ENCODE assay signal across 11 cellular contexts in genomic region chrX:38563006-38563405, GRCh38. TPM values are rescaled to one million over a fixed set of nuclear protein-coding genes. Genes with fewer than 3 reads are reported as not detected.
DNase-seq lines count a peak whose midpoint lies in the region; ATAC-seq and TF ChIP-seq lines count a peak whose summit lies in the region.
"Had no signal": no experiment of that assay in that cellular context is flagged by ENCODE, and none has a peak within 500 bp of the region (broad histone marks: within the 10 kb centered on the region; RNA-seq: fewer than 3 reads in every experiment).

No MANE protein-coding gene starts in this region.

- 64% methylated on average over 6 of the region's 6 CpGs for WGBS in hepatocyte (ENCODE audit: low lambda C conversion rate, missing lambda C conversion rate)

- H3K36me3 ChIP-seq in NT2/D1 (ENCODE audit: insufficient read depth, insufficient read length, low read length) (no peaks in the 10 kb centered on the region), hepatocyte (replicated peaks; ENCODE audit: insufficient read depth, low read depth) (no peaks in the 10 kb centered on the region), WERI-Rb-1 (no peaks in the 10 kb centered on the region)

- H3K9me3 ChIP-seq in NT2/D1 (ENCODE audit: insufficient read depth, low read length) (no peaks in the 10 kb centered on the region), hepatocyte (ENCODE audit: low read depth) (no peaks in the 10 kb centered on the region), WERI-Rb-1 (ENCODE audit: severe bottlenecking) (no peaks in the 10 kb centered on the region)

- TF ChIP-seq CTCF in hepatocyte (IDR thresholded peaks at IDR 0.05; ENCODE audit: poor library complexity) (no peak), WERI-Rb-1 (IDR thresholded peaks at IDR 0.05; ENCODE audit: low read depth, low read length) (no peak)

- H3K9me2 ChIP-seq in hepatocyte (replicated peaks; ENCODE audit: insufficient read depth), result no peaks in the 10 kb centered on the region

- H3K79me2 ChIP-seq in hepatocyte, result no peaks in the 10 kb centered on the region

- H3K4me2 ChIP-seq in hepatocyte, result peak overlapping the region; percentile 87

- DNase-seq in Ammon's horn (ENCODE audit: low spot score) (peak; percentile 1), NT2/D1 (ENCODE audit: low read depth, low spot score) (no peak), hepatocyte (ENCODE audit: low spot score) (peak; percentile 4), pons (ENCODE audit: low spot score) (peak; percentile 3), WERI-Rb-1 (no peak), GM19238 (ENCODE audit: insufficient read length, low spot score) (no peak), erythroblast (lab: John Stamatoyannopoulos, UW) (no peak)
- DNase-seq: dermis blood vessel endothelial cell had no signal

- H3K4me1 ChIP-seq in NT2/D1 (ENCODE audit: insufficient read depth, insufficient read length), result no peaks in the 10 kb centered on the region
- no peaks in the 10 kb centered on the region for H3K4me1 ChIP-seq in hepatocyte (ENCODE audit: insufficient read depth)

- no peaks in the 10 kb centered on the region for H4K20me1 ChIP-seq in hepatocyte (ENCODE audit: insufficient read depth, poor library complexity, severe bottlenecking)

- H3K27me3 ChIP-seq in NT2/D1 (ENCODE audit: insufficient read depth, insufficient read length) (no peaks in the 10 kb centered on the region), hepatocyte (no peaks in the 10 kb centered on the region), WERI-Rb-1 (ENCODE audit: insufficient read depth, low read depth, severe bottlenecking) (peaks cover 4% of the 10 kb centered on the region)

- no peak for TF ChIP-seq POLR2A in erythroblast (IDR thresholded peaks at IDR 0.05; ENCODE audit: low read length)

- no peak overlapping the region for H2AFZ ChIP-seq in hepatocyte

- H3K27ac ChIP-seq in hepatocyte, result peak overlapping the region; percentile 34
- H3K27ac ChIP-seq in WERI-Rb-1, result no peak overlapping the region

- peak overlapping the region; percentile 70 for H3K4me3 ChIP-seq in NT2/D1 (ENCODE audit: insufficient read length, low read depth)
- no peak overlapping the region for H3K4me3 ChIP-seq in hepatocyte
- no peak overlapping the region for H3K4me3 ChIP-seq in WERI-Rb-1 (ENCODE audit: low read depth, low read length)
- H3K4me3 ChIP-seq: K562 had no signal

- H3K9ac ChIP-seq in NT2/D1 (ENCODE audit: insufficient read length, low read depth), result no peak overlapping the region

- no peak for ATAC-seq in GM21528 (IDR thresholded peaks at IDR 0.05; ENCODE audit: low FRiP score, unreplicated experiment)
- ATAC-seq: activated CD4-positive, CD25-positive, alpha-beta regulatory T cell treated with anti-CD3 and anti-CD28 coated beads, Interleukin-2, amount 50 U/mL, for 24 hours; K562 had no signal

RNA-seq across cellular contexts. Expression of gene TSPAN7, which starts 1.7 kb away (rescaled TPM):
- total RNA-seq in hepatocyte, result 12.3 and 12.4 TPM in 2 replicates
- 17.2 and 23.2 TPM in 2 replicates for polyA plus RNA-seq in hepatocyte

Comparison
In these comparisons a context has a peak if more than half of its experiments do, and no peak if none do; other contexts are left out.
1. DNase-seq: peak in Ammon's horn (single experiment), hepatocyte (single experiment) and pons (single experiment); none in NT2/D1 (single experiment), WERI-Rb-1 (single experiment), GM19238 (single experiment) and erythroblast (0 of 2).